Comparison of ENCODE assay signal across 1 cellular context in the genomic region with DNA sequence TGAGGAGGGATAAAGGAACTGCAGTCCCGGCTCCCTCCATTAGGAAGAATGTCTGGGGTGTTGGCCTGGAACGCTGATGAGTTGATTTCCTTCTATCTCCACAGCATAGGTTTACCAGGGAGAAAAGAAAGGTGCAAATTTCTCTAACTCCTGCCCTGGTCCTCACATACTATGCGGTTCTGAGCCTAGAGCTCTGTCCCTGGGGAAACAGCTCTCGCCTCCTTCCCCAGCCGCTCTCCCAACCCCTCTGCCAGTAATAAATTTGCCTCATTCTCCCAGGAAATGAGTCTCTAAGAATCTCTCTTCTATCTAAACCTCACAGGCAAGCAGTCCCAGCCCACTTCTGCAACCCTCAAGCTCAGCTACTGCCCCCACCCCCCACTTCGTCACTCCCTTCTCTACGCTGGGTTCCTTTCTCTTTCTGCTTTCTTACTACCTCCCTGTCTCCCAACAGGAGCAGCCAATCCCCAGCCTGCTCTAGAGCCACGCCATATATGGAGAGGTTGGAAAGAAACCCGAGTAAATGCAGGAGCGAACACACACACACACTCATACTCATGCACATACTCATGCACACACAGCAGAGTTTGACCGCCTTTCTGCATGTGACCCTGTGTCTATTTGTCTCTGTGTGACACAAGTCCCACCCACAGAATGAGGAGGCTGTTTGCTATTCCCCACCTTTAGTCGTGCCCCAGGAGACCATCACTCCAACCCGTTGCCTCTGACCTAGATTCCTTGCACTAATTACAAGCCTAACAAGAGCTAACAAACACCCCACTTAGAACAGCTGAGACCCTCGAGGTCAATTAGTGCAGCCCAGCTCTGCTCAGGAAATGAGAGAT.
A peak's percentile ranks its signal among the peaks of the same experiment; 100 is the strongest.
TF ChIP-seq lines count a peak whose summit lies in the region.

No MANE protein-coding gene starts in this region.

TF ChIP-seq in HepG2, 621 proteins besides CTCF, POLR2A, EP300 and RAD21 (continued from another document and continues in another):
- TF ChIP-seq KIAA2018 (CRISPR knock-in tag; IDR thresholded peaks at IDR 0.05; ENCODE audit: borderline replicate concordance) (no peak), TEF (CRISPR knock-in tag; IDR thresholded peaks at IDR 0.05) (no peak), SMARCE1 (IDR thresholded peaks at IDR 0.05; ENCODE audit: borderline replicate concordance) (no peak), PTBP1 (IDR thresholded peaks at IDR 0.05; ENCODE audit: low read depth, low read length, poor library complexity, severe bottlenecking) (no peak), GABPA (IDR thresholded peaks at IDR 0.05; ENCODE audit: low read depth, low read length) (no peak), GABPA (CRISPR knock-in tag; IDR thresholded peaks at IDR 0.05; ENCODE audit: low read depth) (0 out of 2 replicates have a peak, but pooled peaks have one; percentile 10), KDM3A (CRISPR knock-in tag; IDR thresholded peaks at IDR 0.05; ENCODE audit: low read depth) (no peak), MAFK (conservative IDR thresholded peaks at IDR 0.05 in 1 of 2, IDR thresholded peaks at IDR 0.05 in 1 of 2; ENCODE audit: low read length in 2 of 2) (no peak; a peak in 1 of 4 replicates), DZIP1 (CRISPR knock-in tag; IDR thresholded peaks at IDR 0.05) (no peak), ZNF17 (CRISPR knock-in tag; IDR thresholded peaks at IDR 0.05) (no peak), ZHX2 (IDR thresholded peaks at IDR 0.05; ENCODE audit: low read depth) (no peak), ZHX2 (CRISPR knock-in tag; IDR thresholded peaks at IDR 0.05; ENCODE audit: borderline replicate concordance) (no peak), ZNF264 (CRISPR knock-in tag; IDR thresholded peaks at IDR 0.05) (no peak), ZNF567 (CRISPR knock-in tag; IDR thresholded peaks at IDR 0.05; ENCODE audit: borderline replicate concordance) (0 out of 2 replicates have a peak, but pooled peaks have one; percentile 13), ETV6 (CRISPR knock-in tag; conservative IDR thresholded peaks at IDR 0.05) (no peak), ATF1 (CRISPR knock-in tag; IDR thresholded peaks at IDR 0.05) (peak; percentile 54; the same call in 1 of the 2 replicates), ZNF570 (CRISPR knock-in tag; IDR thresholded peaks at IDR 0.05; ENCODE audit: borderline replicate concordance) (no peak), ZNF10 (CRISPR knock-in tag; IDR thresholded peaks at IDR 0.05; ENCODE audit: borderline replicate concordance, low read depth) (no peak), HNF1B (CRISPR knock-in tag; IDR thresholded peaks at IDR 0.05) (peak; percentile 52; the same call in 1 of the 2 replicates), NR3C1 (CRISPR knock-in tag; IDR thresholded peaks at IDR 0.05) (no peak), AHR (CRISPR knock-in tag; IDR thresholded peaks at IDR 0.05) (no peak), HES4 (CRISPR knock-in tag; IDR thresholded peaks at IDR 0.05; ENCODE audit: borderline replicate concordance) (no peak), PHB2 (IDR thresholded peaks at IDR 0.05; ENCODE audit: partially characterized antibody) (no peak), AGO1 (IDR thresholded peaks at IDR 0.05; ENCODE audit: low read depth, low read length, poor library complexity, severe bottlenecking) (no peak), KLF9 (CRISPR knock-in tag; IDR thresholded peaks at IDR 0.05; ENCODE audit: low read depth) (no peak)
- TF ChIP-seq, protein P1, sequence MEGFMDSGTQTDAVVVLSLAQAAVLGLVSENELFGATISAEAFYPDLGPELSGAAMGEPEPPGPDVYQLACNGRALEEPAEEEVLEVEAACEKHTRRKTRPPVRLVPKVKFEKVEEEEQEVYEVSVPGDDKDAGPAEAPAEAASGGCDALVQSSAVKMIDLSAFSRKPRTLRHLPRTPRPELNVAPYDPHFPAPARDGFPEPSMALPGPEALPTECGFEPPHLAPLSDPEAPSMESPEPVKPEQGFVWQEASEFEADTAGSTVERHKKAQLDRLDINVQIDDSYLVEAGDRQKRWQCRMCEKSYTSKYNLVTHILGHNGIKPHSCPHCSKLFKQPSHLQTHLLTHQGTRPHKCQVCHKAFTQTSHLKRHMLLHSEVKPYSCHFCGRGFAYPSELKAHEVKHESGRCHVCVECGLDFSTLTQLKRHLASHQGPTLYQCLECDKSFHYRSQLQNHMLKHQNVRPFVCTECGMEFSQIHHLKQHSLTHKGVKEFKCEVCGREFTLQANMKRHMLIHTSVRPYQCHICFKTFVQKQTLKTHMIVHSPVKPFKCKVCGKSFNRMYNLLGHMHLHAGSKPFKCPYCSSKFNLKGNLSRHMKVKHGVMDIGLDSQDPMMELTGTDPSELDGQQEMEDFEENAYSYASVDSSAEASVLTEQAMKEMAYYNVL (CRISPR knock-in tag; IDR thresholded peaks at IDR 0.05; ENCODE audit: borderline replicate concordance), result no peak
- TF ChIP-seq, protein P2, sequence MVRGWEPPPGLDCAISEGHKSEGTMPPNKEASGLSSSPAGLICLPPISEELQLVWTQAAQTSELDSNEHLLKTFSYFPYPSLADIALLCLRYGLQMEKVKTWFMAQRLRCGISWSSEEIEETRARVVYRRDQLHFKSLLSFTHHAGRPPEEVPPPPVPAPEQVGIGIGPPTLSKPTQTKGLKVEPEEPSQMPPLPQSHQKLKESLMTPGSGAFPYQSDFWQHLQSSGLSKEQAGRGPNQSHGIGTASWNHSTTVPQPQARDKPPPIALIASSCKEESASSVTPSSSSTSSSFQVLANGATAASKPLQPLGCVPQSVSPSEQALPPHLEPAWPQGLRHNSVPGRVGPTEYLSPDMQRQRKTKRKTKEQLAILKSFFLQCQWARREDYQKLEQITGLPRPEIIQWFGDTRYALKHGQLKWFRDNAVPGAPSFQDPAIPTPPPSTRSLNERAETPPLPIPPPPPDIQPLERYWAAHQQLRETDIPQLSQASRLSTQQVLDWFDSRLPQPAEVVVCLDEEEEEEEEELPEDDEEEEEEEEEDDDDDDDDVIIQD (CRISPR knock-in tag; IDR thresholded peaks at IDR 0.05; ENCODE audit: low read depth), result peak; percentile 19; the same call in 1 of the 2 replicates
